8 cellular contexts compared by ENCODE assay signal in the genomic region with DNA sequence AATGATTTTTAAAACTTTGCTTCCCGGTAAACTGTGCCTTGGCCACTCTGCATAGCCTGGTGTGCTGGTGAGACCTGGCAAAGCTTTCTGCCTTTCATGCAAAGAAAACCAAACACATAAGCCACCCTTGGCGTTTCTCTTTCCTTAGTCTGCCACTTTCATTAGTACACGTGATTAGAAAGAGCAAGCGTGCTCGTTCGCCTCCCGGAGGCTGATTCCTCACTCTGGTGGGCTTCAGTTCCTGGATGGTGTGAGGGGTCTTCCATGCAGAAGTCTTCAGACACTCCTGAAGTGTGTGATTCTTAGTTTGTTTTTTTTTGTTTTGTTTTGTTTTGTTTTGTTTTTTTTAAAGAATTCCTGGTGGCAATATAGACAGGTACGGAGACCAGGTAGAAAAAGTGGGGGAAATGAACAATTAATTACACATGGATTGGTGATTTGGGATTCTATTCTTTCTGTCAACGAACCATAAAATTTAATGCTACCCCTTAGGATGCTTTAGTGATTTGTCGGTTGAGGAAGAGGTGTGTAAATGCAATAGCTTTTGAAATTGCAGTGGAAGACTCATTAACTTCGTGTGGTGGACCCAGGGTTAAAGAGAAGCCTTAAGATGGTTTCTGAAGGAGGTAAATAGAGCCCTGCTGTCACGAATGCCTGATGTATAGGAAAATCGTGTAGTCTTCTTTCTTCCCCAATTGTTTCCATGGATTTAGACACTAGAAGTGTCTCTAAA. TPM values are rescaled to one million over a fixed set of nuclear protein-coding genes. Genes with fewer than 3 reads are reported as not detected.
DNase-seq lines count a peak whose midpoint lies in the region; ATAC-seq and TF ChIP-seq lines count a peak whose summit lies in the region.

No MANE protein-coding gene starts in this region.

- peaks cover 7% of the 10 kb centered on the region for H3K36me3 Mint-ChIP-seq in activated CD4-positive, alpha-beta T cell treated with anti-CD3 and anti-CD28 coated beads for 36 hours (ENCODE audit: low read depth)

- peaks cover 5% of the 10 kb centered on the region for H3K9me3 Mint-ChIP-seq in activated CD4-positive, alpha-beta T cell treated with anti-CD3 and anti-CD28 coated beads for 36 hours (ENCODE audit: low read depth)

- CTCF ChIA-PET in activated CD4-positive, alpha-beta T cell treated with anti-CD3 and anti-CD28 coated beads for 36 hours (lab: Charles Lee): interaction anchor here (0.9 to 1.1 kb wide), 3 partner anchors 9 to 408 kb away, joined by 3 to 4 read pairs (median 3); no protein-coding TSS in a partner anchor

- H3K4me1 ChIP-seq in breast epithelium (no peaks in the 10 kb centered on the region), mononuclear cell (ENCODE audit: insufficient read depth, low read length) (peaks cover 31% of the 10 kb centered on the region)

- no peaks in the 10 kb centered on the region for H3K27me3 Mint-ChIP-seq in activated CD4-positive, alpha-beta T cell treated with anti-CD3 and anti-CD28 coated beads for 36 hours

- TF ChIP-seq CTCF in breast epithelium (IDR thresholded peaks at IDR 0.05): no peak

- POLR2A ChIA-PET in activated CD4-positive, alpha-beta T cell treated with anti-CD3 and anti-CD28 coated beads for 36 hours (lab: Charles Lee): interaction anchor here (0.6 to 0.7 kb wide), 2 partner anchors 35 to 153 kb away, joined by 3 to 6 read pairs; no protein-coding TSS in a partner anchor

- H3K4me3 ChIP-seq in breast epithelium (peak overlapping the region; percentile 86 to 96 (median 90)), mononuclear cell (ENCODE audit: low read length) (peak overlapping the region; percentile 69)

- peak overlapping the region; percentile 89 for H3K27ac Mint-ChIP-seq in activated CD4-positive, alpha-beta T cell treated with anti-CD3 and anti-CD28 coated beads for 36 hours

- intact Hi-C loops in activated CD4-positive, alpha-beta T cell treated with anti-CD3 and anti-CD28 coated beads for 36 hours (cut with DNase I, micrococcal nuclease): loop anchor here (5.0 kb wide), 4 partner anchors 58 to 1662 kb away; partner anchors contain the start of gene TRIM11 (in 1 of the 2)
- intact Hi-C loops in breast epithelium (cut with DNase I; ENCODE audit: low total_unique reads): no loop called here

- no peak overlapping the region for H3K27ac ChIP-seq in breast epithelium

- H3K4me1 Mint-ChIP-seq in activated CD4-positive, alpha-beta T cell treated with anti-CD3 and anti-CD28 coated beads for 36 hours: peaks cover 57% of the 10 kb centered on the region

- H3K27me3 ChIP-seq in breast epithelium (no peaks in the 10 kb centered on the region), mononuclear cell (ENCODE audit: insufficient read depth, low read length) (no peaks in the 10 kb centered on the region)

- DNase-seq in activated CD4-positive, alpha-beta T cell treated with anti-CD3 and anti-CD28 coated beads for 36 hours: peak; percentile 19
- no peak for DNase-seq in activated CD4-positive, alpha-beta T cell treated with anti-CD3 and anti-CD28 coated beads for 1 hour
- DNase-seq in NCI-H345 (lab: John Stamatoyannopoulos, UW): peak; percentile 44
- no peak for DNase-seq in breast epithelium (ENCODE audit: low spot score in 2 of 2)
- DNase-seq in NCI-H2029 treated with DMSO at 0.1 percent for 48 hours (lab: John Stamatoyannopoulos, UW): no peak
- no peak for DNase-seq in activated effector memory CD4-positive, alpha-beta T cell treated with Interleukin-2 at 50 U/mL for 16 hours

- H3K4me3 Mint-ChIP-seq in activated CD4-positive, alpha-beta T cell treated with anti-CD3 and anti-CD28 coated beads for 36 hours: peak overlapping the region; percentile 83

- no peak for ATAC-seq in activated CD4-positive, alpha-beta T cell treated with anti-CD3 and anti-CD28 coated beads for 36 hours
- no peak for ATAC-seq in HG02610 (IDR thresholded peaks at IDR 0.05; ENCODE audit: unreplicated experiment)

- no peak for TF ChIP-seq POLR2A in breast epithelium (IDR thresholded peaks at IDR 0.05)

- H3K9me3 ChIP-seq in breast epithelium (no peaks in the 10 kb centered on the region), mononuclear cell (ENCODE audit: low read depth, low read length) (no peaks in the 10 kb centered on the region)

- no peaks in the 10 kb centered on the region for H3K36me3 ChIP-seq in breast epithelium

RNA-seq across cellular contexts. Expression of gene GALNT2, which starts 2.1 kb away (rescaled TPM):
- total RNA-seq in activated CD4-positive, alpha-beta T cell treated with anti-CD3 and anti-CD28 coated beads for 36 hours: 10 to 100 TPM; 48.2 to 51.0 TPM
- total RNA-seq in breast epithelium: 10 to 100 TPM; 27.4 to 53.0 (median 42.6) TPM
- 17.2 TPM for total RNA-seq in mononuclear cell

Comparison
In these comparisons a context has a peak if more than half of its experiments do, and no peak if none do; other contexts are left out.
1. DNase-seq: peak in activated CD4-positive, alpha-beta T cell treated with anti-CD3 and anti-CD28 coated beads for 36 hours (single experiment) and NCI-H345 (single experiment); none in activated CD4-positive, alpha-beta T cell treated with anti-CD3 and anti-CD28 coated beads for 1 hour (single experiment), breast epithelium (0 of 2), NCI-H2029 treated with DMSO at 0.1 percent for 48 hours (single experiment) and activated effector memory CD4-positive, alpha-beta T cell treated with Interleukin-2 at 50 U/mL for 16 hours (single experiment).